ENCODE assay signal across 12 cellular contexts in genomic region chr16:68319185-68319908, GRCh38. TPM values are rescaled to one million over a fixed set of nuclear protein-coding genes. Genes with fewer than 3 reads are reported as not detected.
DNase-seq lines count a peak whose midpoint lies in the region; ATAC-seq, FAIRE-seq and TF ChIP-seq lines count a peak whose summit lies in the region.
"Had no signal": no experiment of that assay in that cellular context is flagged by ENCODE, and none has a peak within 500 bp of the region (broad histone marks: within the 10 kb centered on the region; RNA-seq: fewer than 3 reads in every experiment).

No MANE protein-coding gene starts in this region.

- peak overlapping the region; percentile 36 for H3K4me3 Mint-ChIP-seq in T-helper 1 cell treated with Interleukin-12 subunit alpha and Interleukin-12 subunit beta and Interleukin-4 antibody, amounts not matched to agents 30 μg/mL and 1 μg/mL, for 36 hours
- peak overlapping the region in 2 of 5 donors; percentile 28 to 34 for H3K4me3 Mint-ChIP-seq in immature natural killer cell
- H3K4me3 Mint-ChIP-seq: B cell had no signal

- H3K27ac ChIP-seq in hepatocyte: no peak overlapping the region

- DNase-seq in stimulated activated naive CD4-positive, alpha-beta T cell treated with Interleukin-2 at 50 U/mL for 16 hours (lab: John Stamatoyannopoulos, UW): peak; percentile 40
- no peak for DNase-seq in stimulated activated naive CD4-positive, alpha-beta T cell (lab: John Stamatoyannopoulos, UW)
- DNase-seq in immature natural killer cell (peak; percentile 49 to 53 (median 51)), hepatocyte (ENCODE audit: low spot score) (no peak), urothelium cell line (ENCODE audit: low spot score) (no peak), GM19239 (ENCODE audit: insufficient read length, low spot score) (no peak)
- DNase-seq: central memory CD4-positive, alpha-beta T cell; NCI-H1048; substantia nigra had no signal

- ATAC-seq in GM21515 (IDR thresholded peaks at IDR 0.05; ENCODE audit: unreplicated experiment): no peak

- H3K36me3 Mint-ChIP-seq in T-helper 1 cell treated with Interleukin-12 subunit alpha and Interleukin-12 subunit beta and Interleukin-4 antibody, amounts not matched to agents 30 μg/mL and 1 μg/mL, for 36 hours (ENCODE audit: low read depth): peaks cover 32% of the 10 kb centered on the region
- peaks cover 0 to 31% (median 11%) of the 10 kb centered on the region in 3 donors for H3K36me3 Mint-ChIP-seq in immature natural killer cell

- peaks cover 21% of the 10 kb centered on the region for H3K4me1 Mint-ChIP-seq in T-helper 1 cell treated with Interleukin-12 subunit alpha and Interleukin-12 subunit beta and Interleukin-4 antibody, amounts not matched to agents 30 μg/mL and 1 μg/mL, for 36 hours (ENCODE audit: low read depth)
- H3K4me1 Mint-ChIP-seq in immature natural killer cell: peaks cover 19 to 23% of the 10 kb centered on the region in 2 donors

- no peaks in the 10 kb centered on the region for H3K9me3 ChIP-seq in hepatocyte (ENCODE audit: low read depth)

- FAIRE-seq in urothelium cell line (lab: Jason Lieb, UNC) (no peak), GM19239 (lab: Jason Lieb, UNC) (no peak)

- no peaks in the 10 kb centered on the region for H3K9me2 ChIP-seq in hepatocyte (replicated peaks; ENCODE audit: insufficient read depth)

- H3K36me3 ChIP-seq in hepatocyte (replicated peaks; ENCODE audit: insufficient read depth, low read depth): no peaks in the 10 kb centered on the region

- no peak overlapping the region for H3K4me2 ChIP-seq in hepatocyte

- peaks cover 6% of the 10 kb centered on the region for H3K79me2 ChIP-seq in hepatocyte

- no peaks in the 10 kb centered on the region for H3K4me1 ChIP-seq in hepatocyte (ENCODE audit: insufficient read depth)

- H3K9me3 Mint-ChIP-seq in T-helper 1 cell treated with Interleukin-12 subunit alpha and Interleukin-12 subunit beta and Interleukin-4 antibody, amounts not matched to agents 30 μg/mL and 1 μg/mL, for 36 hours: no peaks in the 10 kb centered on the region
- no peaks in the 10 kb centered on the region for H3K9me3 Mint-ChIP-seq in immature natural killer cell

- no peaks in the 10 kb centered on the region for H3K27me3 Mint-ChIP-seq in T-helper 1 cell treated with Interleukin-12 subunit alpha and Interleukin-12 subunit beta and Interleukin-4 antibody, amounts not matched to agents 30 μg/mL and 1 μg/mL, for 36 hours (ENCODE audit: low read depth)
- peaks cover 0 to 1% (median 0%) of the 10 kb centered on the region in 3 donors for H3K27me3 Mint-ChIP-seq in immature natural killer cell (ENCODE audit: low read depth in 3 of 3)
- H3K27me3 Mint-ChIP-seq: B cell had no signal

- H4K20me1 ChIP-seq in hepatocyte (ENCODE audit: insufficient read depth, poor library complexity, severe bottlenecking): no peaks in the 10 kb centered on the region

- no peak for TF ChIP-seq CTCF in hepatocyte (IDR thresholded peaks at IDR 0.05; ENCODE audit: poor library complexity)

- peak overlapping the region; percentile 83 for H3K27ac Mint-ChIP-seq in T-helper 1 cell treated with Interleukin-12 subunit alpha and Interleukin-12 subunit beta and Interleukin-4 antibody, amounts not matched to agents 30 μg/mL and 1 μg/mL, for 36 hours
- peak overlapping the region; percentile 48 to 96 (median 90) for H3K27ac Mint-ChIP-seq in immature natural killer cell
- H3K27ac Mint-ChIP-seq: B cell had no signal

- 97% methylated on average over 6 of the region's 6 CpGs for WGBS in hepatocyte (ENCODE audit: low lambda C conversion rate, missing lambda C conversion rate)

- H2AFZ ChIP-seq in hepatocyte: no peak overlapping the region

- H3K4me3 ChIP-seq in hepatocyte: no peak overlapping the region

- H3K27me3 ChIP-seq in hepatocyte: no peaks in the 10 kb centered on the region

RNA-seq across cellular contexts. Expression of gene PRMT7, which starts 8.5 kb away (rescaled TPM):
- 10 to 100 TPM; 30.8 to 51.8 (median 44.2) TPM for polyA plus RNA-seq in immature natural killer cell
- total RNA-seq in hepatocyte: 41.1 and 41.9 TPM in 2 replicates
- polyA plus RNA-seq in hepatocyte: 31.0 and 43.6 TPM in 2 replicates

RNA-seq across cellular contexts. Expression of gene SLC7A6OS, which starts 8.6 kb away (rescaled TPM):
- polyA plus RNA-seq in immature natural killer cell (10 to 100 TPM; 22.7 to 31.2 (median 24.4) TPM), hepatocyte (13.7 and 18.9 TPM in 2 replicates)
- 8.8 and 13.0 TPM in 2 replicates for total RNA-seq in hepatocyte

RNA-seq across cellular contexts. Expression of gene SLC7A6, which starts 55.0 kb away (rescaled TPM):
- polyA plus RNA-seq in immature natural killer cell (10 to 100 TPM in 1 of 3 donors, 1 to 10 TPM in 2; 1.9 to 12.8 (median 6.0) TPM), hepatocyte (20.5 and 23.1 TPM in 2 replicates)
- 23.4 and 29.7 TPM in 2 replicates for total RNA-seq in hepatocyte

Comparison
In these comparisons a context has a peak if more than half of its experiments do, and no peak if none do; other contexts are left out.
1. DNase-seq: peak in stimulated activated naive CD4-positive, alpha-beta T cell treated with Interleukin-2 at 50 U/mL for 16 hours (single experiment) and immature natural killer cell (3 of 3); none in stimulated activated naive CD4-positive, alpha-beta T cell (0 of 6), hepatocyte (single experiment), urothelium cell line (single experiment) and GM19239 (single experiment).